In genomic region chr5:2432070-2432920, GRCh38 we compare ENCODE assay signal across 27 cellular contexts.
"Had no signal": no experiment of that assay in that cellular context is flagged by ENCODE, and none has a peak within 500 bp of the region (broad histone marks: within the 10 kb centered on the region; RNA-seq: fewer than 3 reads in every experiment).

No MANE protein-coding gene starts in this region.

- FAIRE-seq: endothelial cell of umbilical vein, frontal cortex had no signal

- H3K4me3 ChIP-seq: colonic mucosa, esophagus squamous epithelium, lower lobe of right lung, prostate gland, smooth muscle cell, suprapubic skin, transverse colon, upper lobe of right lung, uterus had no signal

- H3K4me1 ChIP-seq: colonic mucosa, esophagus squamous epithelium, lower lobe of right lung, prostate gland, suprapubic skin, transverse colon, upper lobe of right lung, uterus had no signal

- H3K9me3 Mint-ChIP-seq: natural killer cell had no signal

- H3K27ac ChIP-seq: colonic mucosa, esophagus squamous epithelium, lower lobe of right lung, prostate gland, suprapubic skin, transverse colon, upper lobe of right lung, uterus had no signal

- H3K4me2 ChIP-seq: smooth muscle cell had no signal

- H3K4me3 Mint-ChIP-seq: dendritic cell treated with granulocyte-macrophage colony-stimulating factor and Interleukin-4, amounts not matched to agents 40 ng/mL and 50 ng/mL, for 4 days; immature natural killer cell; natural killer cell; stimulated activated naive CD8-positive, alpha-beta T cell treated with anti-CD3 and anti-CD28 coated beads, Interleukin-15, amount 100 ng/mL, for 72 hours had no signal

- H3K36me3 ChIP-seq: colonic mucosa, esophagus squamous epithelium, lower lobe of right lung, prostate gland, suprapubic skin, transverse colon, upper lobe of right lung, uterus had no signal

- H3K4me1 Mint-ChIP-seq: immature natural killer cell; natural killer cell; stimulated activated naive CD8-positive, alpha-beta T cell treated with anti-CD3 and anti-CD28 coated beads, Interleukin-15, amount 100 ng/mL, for 72 hours had no signal

- H3K27me3 ChIP-seq: colonic mucosa, transverse colon, upper lobe of right lung, uterus had no signal

- H3K9me3 ChIP-seq: colonic mucosa, esophagus squamous epithelium, lower lobe of right lung, prostate gland, suprapubic skin, transverse colon, upper lobe of right lung, uterus had no signal

- H3K27me3 Mint-ChIP-seq: dendritic cell treated with granulocyte-macrophage colony-stimulating factor and Interleukin-4, amounts not matched to agents 40 ng/mL and 50 ng/mL, for 4 days; stimulated activated naive CD8-positive, alpha-beta T cell treated with anti-CD3 and anti-CD28 coated beads, Interleukin-15, amount 100 ng/mL, for 72 hours had no signal

- H3K27ac Mint-ChIP-seq: dendritic cell treated with granulocyte-macrophage colony-stimulating factor and Interleukin-4, amounts not matched to agents 40 ng/mL and 50 ng/mL, for 4 days; immature natural killer cell; natural killer cell; stimulated activated naive CD8-positive, alpha-beta T cell treated with anti-CD3 and anti-CD28 coated beads, Interleukin-15, amount 100 ng/mL, for 72 hours had no signal

- H3K36me3 Mint-ChIP-seq: immature natural killer cell, natural killer cell had no signal

- DNase-seq: colonic mucosa; effector CD8-positive, alpha-beta T cell; esophagus squamous epithelium; hypothalamus; immature natural killer cell; islet precursor cell; kidney glomerular epithelial cell; left colon; left ventricle myocardium superior; lower lobe of right lung; natural killer cell; nucleus accumbens; stimulated activated CD4-positive, alpha-beta T cell treated with anti-CD3 and anti-CD28 coated beads, Interleukin-12 subunit alpha, Interleukin-12 subunit beta, amount 100 ng/mL, for 4 hours; stimulated activated CD4-positive, alpha-beta T cell treated with anti-CD3 and anti-CD28 coated beads, Interleukin-1b, Interleukin-23, amount 100 ng/mL, for 48 hours; stimulated activated CD4-positive, alpha-beta T cell treated with anti-CD3 and anti-CD28 coated beads, Interleukin-4, amount 100 ng/mL, for 1 hour; stimulated activated CD8-positive, alpha-beta memory T cell treated with anti-CD3 and anti-CD28 coated beads, Interleukin-4, amount 100 ng/mL, for 48 hours; stimulated activated naive CD4-positive, alpha-beta T cell; stimulated activated naive CD8-positive, alpha-beta T cell treated with anti-CD3 and anti-CD28 coated beads, Interleukin-15, amount 100 ng/mL, for 72 hours; transverse colon; upper lobe of right lung; uterus had no signal

- ATAC-seq: left colon; left ventricle myocardium superior; lower lobe of right lung; natural killer cell; stimulated activated naive CD8-positive, alpha-beta T cell treated with anti-CD3 and anti-CD28 coated beads, Interleukin-15, amount 100 ng/mL, for 72 hours; upper lobe of right lung had no signal
